Comparison of ENCODE assay signal across 20 cellular contexts in the genomic region with DNA sequence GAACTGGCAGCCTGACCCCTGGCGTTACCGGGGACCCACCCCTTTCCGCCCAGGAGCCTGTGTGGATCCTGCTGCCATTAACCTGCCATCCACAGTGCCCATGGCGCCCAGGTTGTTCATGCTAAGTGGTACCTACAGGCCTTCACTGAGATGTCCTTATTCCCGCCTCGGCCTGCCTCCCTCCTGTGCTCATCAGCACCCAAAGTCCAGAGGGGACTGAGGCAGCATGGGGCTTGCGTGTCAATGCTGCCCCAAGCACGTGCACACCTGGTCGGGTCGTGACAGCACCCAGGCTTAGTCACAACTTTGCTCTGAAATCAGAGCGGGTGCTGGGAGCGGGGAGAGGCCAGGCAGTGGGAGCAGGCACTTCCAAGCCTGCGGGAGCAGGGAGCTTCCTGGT.
"Had no signal": no experiment of that assay in that cellular context is flagged by ENCODE, and none has a peak within 500 bp of the region (broad histone marks: within the 10 kb centered on the region; RNA-seq: fewer than 3 reads in every experiment).

No MANE protein-coding gene starts in this region.

- H3K27ac ChIP-seq: SJSA1, SK-N-MC had no signal

- H3K27me3 ChIP-seq: MG63, SJSA1 had no signal

- H3K9me3 ChIP-seq: MG63, SJSA1 had no signal

- H3K4me3 ChIP-seq: MG63, SJSA1, SK-N-MC had no signal

- DNase-seq: IMR-90, Karpas-422, KG1, MG63, NCI-H1092, NCI-H1105 treated with DMSO at 0.1 percent for 48 hours, NCI-H1417 treated with DMSO at 0.1 percent for 48 hours, NCI-H1694, NCI-H187 treated with DMSO at 0.1 percent for 48 hours, NCI-H2029 treated with DMSO at 0.1 percent for 48 hours, NCI-H2107, NCI-H2227 treated with DMSO at 0.1 percent for 48 hours, NCI-H524, NCI-H526 treated with DMSO at 0.1 percent for 48 hours, NCI-H774, Right ventricle myocardium superior, RPMI8226, SIG-M5 had no signal
